Comparison of ENCODE assay signal across 11 cellular contexts in the genomic region with DNA sequence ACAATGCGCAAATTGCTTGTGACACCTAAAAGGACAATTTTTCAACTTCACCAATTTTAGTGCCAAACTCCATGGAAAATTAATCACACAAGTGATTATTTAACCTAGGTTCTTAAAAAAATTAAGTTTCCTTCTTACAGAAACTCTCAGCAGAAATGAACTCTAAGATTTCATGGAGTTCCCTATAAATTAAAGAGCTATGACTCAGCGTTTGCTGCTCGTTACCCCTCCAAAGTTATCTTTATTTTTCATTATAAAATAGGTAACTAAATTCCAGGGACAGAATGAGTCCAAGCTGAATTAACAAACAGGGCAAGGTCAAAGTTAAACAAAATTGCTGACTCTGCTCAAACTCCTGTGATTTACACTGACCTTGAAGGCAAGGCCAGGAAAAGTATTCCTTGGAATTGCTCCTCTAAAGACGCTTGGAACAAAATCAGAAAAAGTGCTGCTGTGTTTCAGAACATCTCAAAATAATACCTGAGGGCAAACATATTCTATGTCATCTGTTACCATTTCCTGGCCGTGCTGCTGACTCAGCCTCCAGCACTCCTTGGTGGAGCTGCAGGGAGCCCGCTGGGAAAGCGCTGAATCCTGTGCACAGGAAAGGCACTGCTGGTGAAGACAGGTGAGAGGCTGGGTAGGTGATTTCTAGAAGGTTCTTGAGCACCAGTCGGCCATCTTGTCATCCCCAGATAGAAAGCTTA. TPM values are rescaled to one million over a fixed set of nuclear protein-coding genes. Genes with fewer than 3 reads are reported as not detected.
DNase-seq lines count a peak whose midpoint lies in the region; ATAC-seq and TF ChIP-seq lines count a peak whose summit lies in the region.
"Had no signal": no experiment of that assay in that cellular context is flagged by ENCODE, and none has a peak within 500 bp of the region (broad histone marks: within the 10 kb centered on the region; RNA-seq: fewer than 3 reads in every experiment).

No MANE protein-coding gene starts in this region.

- 0 out of 2 replicates have a peak, but pooled peaks cover 4% of the 10 kb centered on the region for H3F3A ChIP-seq in MM.1S (ENCODE audit: insufficient read depth, low read length)

- peaks cover 40% of the 10 kb centered on the region for H3K4me1 Mint-ChIP-seq in MCF 10A (ENCODE audit: insufficient read depth, unreplicated experiment)
- peaks cover 8% of the 10 kb centered on the region for H3K4me1 Mint-ChIP-seq in activated naive CD4-positive, alpha-beta T cell treated with anti-CD3 and anti-CD28 coated beads for 36 hours (ENCODE audit: low read depth)

- DNase-seq in Daoy (ENCODE audit: low read depth) (peak; percentile 79), MM.1S (peak; percentile 44), MCF 10A (ENCODE audit: unreplicated experiment) (peak; percentile 94), NCI-H1105 treated with DMSO at 0.1 percent for 48 hours (lab: John Stamatoyannopoulos, UW) (no peak), upper lobe of right lung (no peak)
- DNase-seq in stimulated activated CD8-positive, alpha-beta memory T cell treated with anti-CD3 and anti-CD28 coated beads, Interleukin-4, amount 100 ng/mL, for 48 hours: no peak
- DNase-seq in activated naive CD4-positive, alpha-beta T cell treated with anti-CD3 and anti-CD28 coated beads for 36 hours: no peak
- DNase-seq: activated CD4-positive, alpha-beta T cell treated with anti-CD3 and anti-CD28 coated beads, Interleukin-2, amount 50 U/mL, for 4 hours had no signal

- H3K36me3 ChIP-seq in MM.1S (replicated peaks; ENCODE audit: insufficient read depth, low read length): no peaks in the 10 kb centered on the region
- no peaks in the 10 kb centered on the region for H3K36me3 ChIP-seq in mucosa of rectum (ENCODE audit: control insufficient read depth in 2 of 2, insufficient read depth in 2 of 2, low read length in 2 of 2)
- H3K36me3 ChIP-seq in upper lobe of right lung: no peaks in the 10 kb centered on the region
- H3K36me3 ChIP-seq: thyroid gland had no signal

- H3K9me3 ChIP-seq in MM.1S (replicated peaks; ENCODE audit: insufficient read depth, low read length): no peaks in the 10 kb centered on the region
- no peaks in the 10 kb centered on the region for H3K9me3 ChIP-seq in mucosa of rectum (ENCODE audit: control insufficient read depth in 2 of 2, low read length in 2 of 2)
- H3K9me3 ChIP-seq in upper lobe of right lung: no peaks in the 10 kb centered on the region
- H3K9me3 ChIP-seq: thyroid gland had no signal

- no peaks in the 10 kb centered on the region for H3K79me2 ChIP-seq in MM.1S (ENCODE audit: low read length)

- BruUV-seq in MCF 10A (replicated peaks; lab: Mats Ljungman, UMichigan): no TSS peak

- no peaks in the 10 kb centered on the region for H4K20me1 ChIP-seq in MM.1S (ENCODE audit: insufficient read depth, low read length)

- H3K27me3 Mint-ChIP-seq in MCF 10A (ENCODE audit: insufficient read depth, unreplicated experiment): no peaks in the 10 kb centered on the region
- H3K27me3 Mint-ChIP-seq in activated naive CD4-positive, alpha-beta T cell treated with anti-CD3 and anti-CD28 coated beads for 36 hours (ENCODE audit: low read depth): peaks cover 20% of the 10 kb centered on the region

- POLR2A ChIA-PET in MCF 10A (lab: Yijun Ruan, JAX): interaction anchor here (0.7 to 6.7 kb wide), 21 partner anchors 8 to 453 kb away, joined by 3 to 226 read pairs (median 6); a partner anchor contains a TSS

- peak overlapping the region; percentile 14; the same call in 1 of the 2 replicates for H3K4me2 ChIP-seq in MM.1S (ENCODE audit: low read depth, low read length)

- TF ChIP-seq CTCF in MM.1S (IDR thresholded peaks at IDR 0.05; ENCODE audit: low read length): no peak
- TF ChIP-seq CTCF in MCF 10A (IDR thresholded peaks at IDR 0.05; ENCODE audit: unreplicated experiment): no peak
- TF ChIP-seq CTCF in upper lobe of right lung (IDR thresholded peaks at IDR 0.05): no peak

- no peaks in the 10 kb centered on the region for H3K36me3 Mint-ChIP-seq in MCF 10A (ENCODE audit: insufficient read depth, unreplicated experiment)
- no peaks in the 10 kb centered on the region for H3K36me3 Mint-ChIP-seq in activated naive CD4-positive, alpha-beta T cell treated with anti-CD3 and anti-CD28 coated beads for 36 hours (ENCODE audit: low read depth)

- peak overlapping the region; percentile 36 for H3K4me3 Mint-ChIP-seq in MCF 10A (ENCODE audit: unreplicated experiment)
- no peak overlapping the region for H3K4me3 Mint-ChIP-seq in activated naive CD4-positive, alpha-beta T cell treated with anti-CD3 and anti-CD28 coated beads for 36 hours
- H3K4me3 Mint-ChIP-seq: central memory CD8-positive, alpha-beta T cell had no signal

- no peaks in the 10 kb centered on the region for H3K9me3 Mint-ChIP-seq in MCF 10A (ENCODE audit: unreplicated experiment)
- no peaks in the 10 kb centered on the region for H3K9me3 Mint-ChIP-seq in activated naive CD4-positive, alpha-beta T cell treated with anti-CD3 and anti-CD28 coated beads for 36 hours
- H3K9me3 Mint-ChIP-seq: central memory CD8-positive, alpha-beta T cell had no signal

- no peak overlapping the region for H3K9ac ChIP-seq in MM.1S (ENCODE audit: low read length)
- H3K9ac ChIP-seq in mucosa of rectum (ENCODE audit: low read depth in 1 of 2, low read length in 2 of 2): no peak overlapping the region

- H3K4me3 ChIP-seq in MM.1S (ENCODE audit: low read length) (no peak overlapping the region), mucosa of rectum (ENCODE audit: low read length in 2 of 2) (no peak overlapping the region), upper lobe of right lung (no peak overlapping the region)
- H3K4me3 ChIP-seq: thyroid gland had no signal

- no peaks in the 10 kb centered on the region for H3K27me3 ChIP-seq in MM.1S (replicated peaks; ENCODE audit: insufficient read depth, low read length)
- no peaks in the 10 kb centered on the region for H3K27me3 ChIP-seq in mucosa of rectum (ENCODE audit: control insufficient read depth in 2 of 2, insufficient read depth in 2 of 2, low read length in 2 of 2)
- no peaks in the 10 kb centered on the region for H3K27me3 ChIP-seq in upper lobe of right lung
- H3K27me3 ChIP-seq: thyroid gland had no signal

- no peaks in the 10 kb centered on the region for H3K9me2 ChIP-seq in MM.1S (replicated peaks; ENCODE audit: insufficient read depth, low read length)

- ATAC-seq in upper lobe of right lung: no peak

- peak overlapping the region; percentile 91 for H3K27ac Mint-ChIP-seq in MCF 10A (ENCODE audit: low read depth, unreplicated experiment)
- no peak overlapping the region for H3K27ac Mint-ChIP-seq in activated naive CD4-positive, alpha-beta T cell treated with anti-CD3 and anti-CD28 coated beads for 36 hours

- CTCF ChIA-PET in MCF 10A (lab: Yijun Ruan, JAX): interaction anchor here (0.5 to 2.0 kb wide), 5 partner anchors 10 to 883 kb away, joined by 3 to 9 read pairs (median 3); no protein-coding TSS in a partner anchor
- CTCF ChIA-PET in activated naive CD4-positive, alpha-beta T cell treated with anti-CD3 and anti-CD28 coated beads for 36 hours (lab: Charles Lee): no interaction called here

- intact Hi-C loops in MCF 10A (cut with micrococcal nuclease): loop anchor here (1.0 to 2.0 kb wide), 2 partner anchors 25 to 43 kb away; a partner anchor contains a TSS
- intact Hi-C loops in activated naive CD4-positive, alpha-beta T cell treated with anti-CD3 and anti-CD28 coated beads for 36 hours (cut with micrococcal nuclease): no loop called here
- intact Hi-C loops in upper lobe of right lung (cut with DNase I): no loop called here

- H3K4me1 ChIP-seq in MM.1S (ENCODE audit: low read length): peaks cover 12% of the 10 kb centered on the region
- H3K4me1 ChIP-seq in mucosa of rectum (ENCODE audit: control insufficient read depth in 2 of 2, insufficient read depth in 2 of 2, low read length in 2 of 2): peaks cover 5 to 20% of the 10 kb centered on the region in 2 donors
- H3K4me1 ChIP-seq in upper lobe of right lung: peaks cover 4% of the 10 kb centered on the region

- H3K27ac ChIP-seq in MM.1S (ENCODE audit: low read length) (peak overlapping the region; percentile 20; the same call in 1 of the 2 replicates), mucosa of rectum (ENCODE audit: low read depth in 2 of 2, low read length in 2 of 2) (peak overlapping the region; percentile 35 to 58), upper lobe of right lung (no peak overlapping the region)

- peak overlapping the region; percentile 47 for H2AFZ ChIP-seq in MM.1S (ENCODE audit: low read length)

RNA-seq across cellular contexts. Expression of a gene that starts 2.5 kb away (rescaled TPM):
- total RNA-seq in Daoy (2014; rRNA removed; shearing (Covaris generic)): 1.2 and 1.4 TPM in 2 replicates
- total RNA-seq in MCF 10A (2022): 17.6 and 24.9 TPM in 2 replicates
- 1 to 10 TPM; 2.2 to 3.2 TPM for total RNA-seq in activated naive CD4-positive, alpha-beta T cell treated with anti-CD3 and anti-CD28 coated beads for 36 hours
- 21.8 TPM for total RNA-seq in upper lobe of right lung

RNA-seq across cellular contexts. Expression of a gene that starts 43.3 kb away (rescaled TPM):
- 23.2 and 28.1 TPM in 2 replicates for total RNA-seq in Daoy (2014; rRNA removed; shearing (Covaris generic))
- 118 and 131 TPM in 2 replicates for total RNA-seq in MCF 10A (2022)
- total RNA-seq in activated naive CD4-positive, alpha-beta T cell treated with anti-CD3 and anti-CD28 coated beads for 36 hours: 10 to 100 TPM; 72.5 to 76.8 TPM
- total RNA-seq in upper lobe of right lung: 150 TPM

Comparison
In these comparisons a context has a peak if more than half of its experiments do, and no peak if none do; other contexts are left out.
1. DNase-seq: peak in Daoy (single experiment), MM.1S (single experiment) and MCF 10A (single experiment); none in stimulated activated CD8-positive, alpha-beta memory T cell treated with anti-CD3 and anti-CD28 coated beads, Interleukin-4, amount 100 ng/mL, for 48 hours (single experiment), NCI-H1105 treated with DMSO at 0.1 percent for 48 hours (single experiment), activated naive CD4-positive, alpha-beta T cell treated with anti-CD3 and anti-CD28 coated beads for 36 hours (single experiment) and upper lobe of right lung (single experiment).